Comparison of ENCODE assay signal across 23 cellular contexts in genomic region chr13:29664591-29664990, GRCh38.
"Had no signal": no experiment of that assay in that cellular context is flagged by ENCODE, and none has a peak within 500 bp of the region (broad histone marks: within the 10 kb centered on the region; RNA-seq: fewer than 3 reads in every experiment).

No MANE protein-coding gene starts in this region.

- H3K4me3 ChIP-seq: dorsolateral prefrontal cortex, gastrocnemius medialis, heart right ventricle, lower lobe of right lung, right atrium auricular region, skin epidermis had no signal

- H3K27ac Mint-ChIP-seq: activated CD8-positive, alpha-beta memory T cell treated with anti-CD3 and anti-CD28 coated beads, Interleukin-2, amount 10 ng/mL, durations not matched to agents 7 days and 5 days; activated naive CD4-positive, alpha-beta T cell treated with anti-CD3 and anti-CD28 coated beads, Interleukin-2, amount 50 U/mL, for 72 hours; activated T-cell treated with anti-CD3 and anti-CD28 coated beads, Interleukin-2, amount 50 U/mL, for 24 hours; endodermal cell; mesothelial cell of epicardium; nephron progenitor cell; progenitor cell of endocrine pancreas; type B pancreatic cell had no signal

- H3K4me3 Mint-ChIP-seq: activated CD8-positive, alpha-beta memory T cell treated with anti-CD3 and anti-CD28 coated beads, Interleukin-2, amount 10 ng/mL, durations not matched to agents 7 days and 5 days; activated T-cell treated with anti-CD3 and anti-CD28 coated beads, Interleukin-2, amount 50 U/mL, for 24 hours; endodermal cell; mesothelial cell of epicardium; nephron progenitor cell; type B pancreatic cell had no signal

- ATAC-seq: activated CD4-positive, CD25-positive, alpha-beta regulatory T cell treated with anti-CD3 and anti-CD28 coated beads, Interleukin-2, amount 50 U/mL, for 24 hours; activated CD8-positive, alpha-beta memory T cell treated with anti-CD3 and anti-CD28 coated beads, Interleukin-2, amount 10 ng/mL, durations not matched to agents 7 days and 5 days; activated naive CD4-positive, alpha-beta T cell treated with anti-CD3 and anti-CD28 coated beads, Interleukin-2, amount 50 U/mL, for 72 hours; gastrocnemius medialis; heart right ventricle; left cardiac atrium; lower lobe of right lung had no signal

- DNase-seq: activated CD4-positive, alpha-beta T cell treated with anti-CD3 and anti-CD28 coated beads, Interleukin-2, amount 50 U/mL, for 4 hours; activated CD8-positive, alpha-beta memory T cell treated with anti-CD3 and anti-CD28 coated beads, Interleukin-2, amount 10 ng/mL, durations not matched to agents 7 days and 5 days; activated effector memory CD4-positive, alpha-beta T cell treated with anti-CD3 and anti-CD28 coated beads, Interleukin-2, amount 50 U/mL, for 16 hours; activated T-cell treated with anti-CD3 and anti-CD28 coated beads, Interleukin-2, amount 50 U/mL, for 24 hours; dorsolateral prefrontal cortex; endodermal cell; gastrocnemius medialis; heart right ventricle; left cardiac atrium; lower lobe of right lung; nephron progenitor cell; occipital lobe; stimulated activated CD4-positive, alpha-beta T cell treated with anti-CD3 and anti-CD28 coated beads, Interleukin-15, amount 100 ng/mL, for 24 hours; stimulated activated CD4-positive, alpha-beta T cell treated with anti-CD3 and anti-CD28 coated beads, Interleukin-4, amount 100 ng/mL, for 1 hour; stimulated activated naive CD4-positive, alpha-beta T cell treated with Interleukin-2 at 50 U/mL for 16 hours; substantia nigra had no signal

- H3K27me3 ChIP-seq: gastrocnemius medialis, right atrium auricular region had no signal

- H3K36me3 Mint-ChIP-seq: type B pancreatic cell had no signal

- H3K36me3 ChIP-seq: gastrocnemius medialis, heart right ventricle, lower lobe of right lung, right atrium auricular region had no signal

- H3K4me1 Mint-ChIP-seq: activated CD8-positive, alpha-beta memory T cell treated with anti-CD3 and anti-CD28 coated beads, Interleukin-2, amount 10 ng/mL, durations not matched to agents 7 days and 5 days; endodermal cell; mesothelial cell of epicardium; nephron progenitor cell had no signal

- H3K9me3 ChIP-seq: gastrocnemius medialis, lower lobe of right lung had no signal

- H3K27ac ChIP-seq: dorsolateral prefrontal cortex, gastrocnemius medialis, heart right ventricle, lower lobe of right lung, right atrium auricular region, skin epidermis had no signal

- H3K4me1 ChIP-seq: gastrocnemius medialis, heart right ventricle, lower lobe of right lung, right atrium auricular region had no signal
